ENCODE assay signal across 8 cellular contexts in the genomic region with DNA sequence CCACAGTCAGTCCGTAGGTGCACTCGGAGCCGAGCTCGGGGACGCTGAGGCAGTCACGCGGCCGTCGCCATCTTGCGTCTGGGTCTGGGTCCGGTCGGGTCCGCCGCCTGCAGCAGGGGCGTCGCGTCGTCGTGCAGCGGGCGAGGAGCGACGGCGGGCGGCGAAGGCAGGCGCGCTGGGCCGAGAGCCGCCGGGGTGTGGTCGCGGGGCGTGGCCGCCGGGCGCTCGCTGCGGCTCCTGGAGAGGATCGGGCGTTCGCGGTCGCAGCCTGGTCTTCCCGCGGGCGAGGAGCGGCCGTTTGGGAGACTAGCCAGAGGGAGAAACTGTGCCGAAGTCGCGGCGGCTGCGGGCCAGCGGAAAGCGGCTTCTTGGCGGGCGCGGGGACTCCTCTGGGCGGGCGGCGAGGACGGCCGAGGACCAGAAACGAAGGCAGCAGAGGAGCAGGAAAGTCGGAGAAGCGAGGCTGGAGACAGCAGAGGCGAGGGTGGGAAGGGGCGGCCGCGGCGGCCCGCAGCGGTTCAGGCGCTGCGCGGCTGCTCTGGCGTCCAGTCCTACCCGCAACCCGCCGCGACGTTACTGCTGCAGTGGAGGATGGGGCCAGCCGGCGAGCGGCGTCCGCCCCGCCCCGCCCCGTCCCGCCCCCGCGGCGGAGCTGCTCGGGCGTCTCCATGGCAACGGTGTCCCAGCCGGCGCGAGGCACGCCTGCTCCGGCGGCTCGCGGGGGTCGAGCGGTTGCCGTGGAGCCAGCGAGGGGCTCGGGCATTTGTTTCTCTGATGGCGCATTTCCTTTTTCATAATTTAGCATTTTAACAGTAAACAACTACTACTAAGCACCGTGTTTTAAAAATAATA. TPM values are rescaled to one million over a fixed set of nuclear protein-coding genes. Genes with fewer than 3 reads are reported as not detected.
DNase-seq lines count a peak whose midpoint lies in the region; ATAC-seq, FAIRE-seq and TF ChIP-seq lines count a peak whose summit lies in the region.

A gene with protein sequence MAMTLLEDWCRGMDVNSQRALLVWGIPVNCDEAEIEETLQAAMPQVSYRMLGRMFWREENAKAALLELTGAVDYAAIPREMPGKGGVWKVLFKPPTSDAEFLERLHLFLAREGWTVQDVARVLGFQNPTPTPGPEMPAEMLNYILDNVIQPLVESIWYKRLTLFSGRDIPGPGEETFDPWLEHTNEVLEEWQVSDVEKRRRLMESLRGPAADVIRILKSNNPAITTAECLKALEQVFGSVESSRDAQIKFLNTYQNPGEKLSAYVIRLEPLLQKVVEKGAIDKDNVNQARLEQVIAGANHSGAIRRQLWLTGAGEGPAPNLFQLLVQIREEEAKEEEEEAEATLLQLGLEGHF (minus strand): TSS at position 581 of the 852 bp plus-strand sequence. CDS start 745 bp downstream, outside the sequence.

- FAIRE-seq in GM12891 (lab: Jason Lieb, UNC) = peak; percentile 93

- WGBS in heart right ventricle, 2 donors = 0 to 1% methylated on average over 112 to 113 of the region's 113 CpGs
- 0 to 1% methylated on average over 16 to 94 of the region's 113 CpGs for WGBS in upper lobe of left lung, 2 donors

- H3K27me3 Mint-ChIP-seq in T-helper 1 cell treated with Interleukin-12 subunit alpha and Interleukin-12 subunit beta and Interleukin-4 antibody, amounts not matched to agents 30 μg/mL and 1 μg/mL, for 36 hours (ENCODE audit: low read depth) = no peaks in the 10 kb centered on the region
- no peaks in the 10 kb centered on the region for H3K27me3 Mint-ChIP-seq in progenitor cell of endocrine pancreas

- no peaks in the 10 kb centered on the region for H3K9me3 Mint-ChIP-seq in T-helper 1 cell treated with Interleukin-12 subunit alpha and Interleukin-12 subunit beta and Interleukin-4 antibody, amounts not matched to agents 30 μg/mL and 1 μg/mL, for 36 hours
- no peaks in the 10 kb centered on the region for H3K9me3 Mint-ChIP-seq in progenitor cell of endocrine pancreas (ENCODE audit: low read depth)

- peak within 1 kb of the TSS; percentile 65 to 95 (median 88) for H3K27ac ChIP-seq in heart right ventricle
- H3K27ac ChIP-seq in upper lobe of left lung = peak within 1 kb of the TSS; percentile 84 to 91 (median 90)

- H3K9me3 ChIP-seq in heart right ventricle (no peaks in the 10 kb centered on the region), upper lobe of left lung (no peaks in the 10 kb centered on the region)

- intact Hi-C loops in heart right ventricle (cut with DNase I) = no loop called here

- no peak for TF ChIP-seq EP300 in upper lobe of left lung (IDR thresholded peaks at IDR 0.05)

- H3K27me3 ChIP-seq in heart right ventricle = no peaks in the 10 kb centered on the region
- H3K27me3 ChIP-seq in upper lobe of left lung = no peaks in the 10 kb centered on the region

- H3K36me3 Mint-ChIP-seq in T-helper 1 cell treated with Interleukin-12 subunit alpha and Interleukin-12 subunit beta and Interleukin-4 antibody, amounts not matched to agents 30 μg/mL and 1 μg/mL, for 36 hours (ENCODE audit: low read depth) = peaks cover 19% of the 10 kb centered on the region
- peaks cover 8% of the 10 kb centered on the region for H3K36me3 Mint-ChIP-seq in progenitor cell of endocrine pancreas (ENCODE audit: insufficient read depth)

- H3K4me3 ChIP-seq in heart right ventricle (peak within 1 kb of the TSS; percentile 61 to 95 (median 82)), upper lobe of left lung (peak within 1 kb of the TSS; percentile 62 to 94 (median 88))

- peaks cover 0 to 43% (median 18%) of the 10 kb centered on the region in 9 donors for H3K36me3 ChIP-seq in heart right ventricle
- peaks cover 5 to 33% (median 27%) of the 10 kb centered on the region in 4 donors for H3K36me3 ChIP-seq in upper lobe of left lung

- TF ChIP-seq CTCF in heart right ventricle (IDR thresholded peaks at IDR 0.05) (no peak), progenitor cell of endocrine pancreas (IDR thresholded peaks at IDR 0.05; ENCODE audit: unreplicated experiment) (no peak), upper lobe of left lung (IDR thresholded peaks at IDR 0.05) (no peak)

- peak within 1 kb of the TSS; percentile 94 for H3K4me3 Mint-ChIP-seq in T-helper 1 cell treated with Interleukin-12 subunit alpha and Interleukin-12 subunit beta and Interleukin-4 antibody, amounts not matched to agents 30 μg/mL and 1 μg/mL, for 36 hours
- peak within 1 kb of the TSS; percentile 94 for H3K4me3 Mint-ChIP-seq in progenitor cell of endocrine pancreas (ENCODE audit: low read depth)

- H3K4me1 ChIP-seq in heart right ventricle (peaks cover 0 to 55% (median 33%) of the 10 kb centered on the region in 9 donors), upper lobe of left lung (peaks cover 13 to 37% (median 22%) of the 10 kb centered on the region in 4 donors)

- peak; percentile 68 for ATAC-seq in HG02840 (IDR thresholded peaks at IDR 0.05; ENCODE audit: low FRiP score, unreplicated experiment)
- ATAC-seq in heart right ventricle = peak; percentile 80 to 93 (median 86)
- peak; percentile 81 to 95 for ATAC-seq in upper lobe of left lung (ENCODE audit: low FRiP score in 2 of 2)

- peak; percentile 74 for TF ChIP-seq POLR2A in GM12891 (IDR thresholded peaks at IDR 0.05; ENCODE audit: low read depth, low read length)
- TF ChIP-seq POLR2A in upper lobe of left lung (IDR thresholded peaks at IDR 0.05) = peak in 3 of 4 donors; percentile 61 to 79 (median 66)

- H3K27ac Mint-ChIP-seq in T-helper 1 cell treated with Interleukin-12 subunit alpha and Interleukin-12 subunit beta and Interleukin-4 antibody, amounts not matched to agents 30 μg/mL and 1 μg/mL, for 36 hours = peak within 1 kb of the TSS; percentile 96
- peak within 1 kb of the TSS; percentile 96 for H3K27ac Mint-ChIP-seq in progenitor cell of endocrine pancreas

- H3K4me1 Mint-ChIP-seq in T-helper 1 cell treated with Interleukin-12 subunit alpha and Interleukin-12 subunit beta and Interleukin-4 antibody, amounts not matched to agents 30 μg/mL and 1 μg/mL, for 36 hours (ENCODE audit: low read depth) = peaks cover 24% of the 10 kb centered on the region
- peaks cover 37% of the 10 kb centered on the region for H3K4me1 Mint-ChIP-seq in progenitor cell of endocrine pancreas (ENCODE audit: low read depth)

- DNase-seq in GM12891 (ENCODE audit: insufficient read length, low spot score) (peak; percentile 93), NCI-H146 (lab: John Stamatoyannopoulos, UW) (peak; percentile 83), amniotic epithelial cell (ENCODE audit: low read depth) (peak; percentile 59), heart right ventricle (peak; percentile 88 to 89), progenitor cell of endocrine pancreas (ENCODE audit: low spot score, unreplicated experiment) (peak; percentile 69), upper lobe of left lung (peak; percentile 95 to 97)

TF ChIP-seq in GM12891, 5 proteins besides CTCF, POLR2A, EP300 and RAD21:
- TF ChIP-seq POU2F2 (IDR thresholded peaks at IDR 0.05; ENCODE audit: low read depth, low read length) = peak; percentile 64
- peak; percentile 84 for TF ChIP-seq TAF1 (IDR thresholded peaks at IDR 0.05; ENCODE audit: low read depth, low read length)
- no peak for TF ChIP-seq SPI1 (IDR thresholded peaks at IDR 0.05; ENCODE audit: low read depth, low read length)
- peak; percentile 67; the same call in 1 of the 2 replicates for TF ChIP-seq POLR2AphosphoS5 (IDR thresholded peaks at IDR 0.05; ENCODE audit: low read depth, low read length)
- TF ChIP-seq PAX5 (IDR thresholded peaks at IDR 0.05; ENCODE audit: insufficient read depth, low read length, severe bottlenecking) = no peak
TF ChIP-seq in GM12891: peak in this region for 3.

RNA-seq across cellular contexts. Expression of the gene that starts here (rescaled TPM):
- polyA plus RNA-seq in GM12891 (2012; ENCODE audit: low read depth, missing spikeins) = 18.6 TPM
- total RNA-seq in heart right ventricle = 10 to 100 TPM; 13.9 to 30.8 (median 23.6) TPM
- polyA plus RNA-seq in heart right ventricle = 10 to 100 TPM in 1 of 2 donors, 1 to 10 TPM in 1; 6.6 to 15.7 TPM
- 52.7 and 59.0 TPM in 2 replicates for total RNA-seq in progenitor cell of endocrine pancreas
- 10 to 100 TPM in 5 of 6 donors, 1 to 10 TPM in 1; 9.9 to 28.9 (median 15.2) TPM for total RNA-seq in upper lobe of left lung

Comparison
In these comparisons a context has a peak if more than half of its experiments do, and no peak if none do; other contexts are left out.
1. Peak in every context shown above with its lines: DNase-seq, ATAC-seq, H3K4me3 ChIP-seq and H3K27ac ChIP-seq.